ENCODE assay signal across 21 cellular contexts in genomic region chr10:98332623-98333269, GRCh38.
DNase-seq lines count a peak whose midpoint lies in the region; ATAC-seq and TF ChIP-seq lines count a peak whose summit lies in the region.
"Had no signal": no experiment of that assay in that cellular context is flagged by ENCODE, and none has a peak within 500 bp of the region (broad histone marks: within the 10 kb centered on the region; RNA-seq: fewer than 3 reads in every experiment).

No MANE protein-coding gene starts in this region.

- H3K27me3 ChIP-seq in PC-3 (ENCODE audit: low read length) = no peaks in the 10 kb centered on the region
- no peaks in the 10 kb centered on the region for H3K27me3 ChIP-seq in GM23338 (ENCODE audit: insufficient read depth)
- H3K27me3 ChIP-seq: gastrocnemius medialis, upper lobe of right lung had no signal

- H3K9ac ChIP-seq in PC-3 (ENCODE audit: low read length) = no peak overlapping the region

- H3K27ac Mint-ChIP-seq in GM23338 = no peak overlapping the region
- H3K27ac Mint-ChIP-seq in type B pancreatic cell = no peak overlapping the region
- H3K27ac Mint-ChIP-seq: activated naive CD4-positive, alpha-beta T cell treated with anti-CD3 and anti-CD28 coated beads, Interleukin-2, amount 50 U/mL, for 72 hours; activated T-cell treated with anti-CD3 and anti-CD28 coated beads, Interleukin-2, amount 50 U/mL, for 72 hours; stimulated activated naive CD8-positive, alpha-beta T cell treated with anti-CD3 and anti-CD28 coated beads, Interleukin-15, amount 100 ng/mL, for 72 hours had no signal

- intact Hi-C loops in PC-3 (cut with micrococcal nuclease) = loop anchor here (2.0 to 5.0 kb wide), 2 partner anchors 20 to 70 kb away; no protein-coding TSS in a partner anchor

- no TSS peak for BruUV-seq in PC-3 (replicated peaks; lab: Mats Ljungman, UMichigan)

- ATAC-seq in PC-3 (peak; percentile 86), HG03571 (IDR thresholded peaks at IDR 0.05; ENCODE audit: unreplicated experiment) (no peak), GM23338 (no peak)
- ATAC-seq: activated naive CD4-positive, alpha-beta T cell treated with anti-CD3 and anti-CD28 coated beads, Interleukin-2, amount 50 U/mL, for 72 hours; activated T-cell treated with anti-CD3 and anti-CD28 coated beads, Interleukin-2, amount 50 U/mL, for 72 hours; right cardiac atrium; stimulated activated naive CD8-positive, alpha-beta T cell treated with anti-CD3 and anti-CD28 coated beads, Interleukin-15, amount 100 ng/mL, for 72 hours had no signal

- H3K36me3 Mint-ChIP-seq in GM23338 (ENCODE audit: low read depth) = no peaks in the 10 kb centered on the region
- no peaks in the 10 kb centered on the region for H3K36me3 Mint-ChIP-seq in type B pancreatic cell
- H3K36me3 Mint-ChIP-seq: activated naive CD4-positive, alpha-beta T cell treated with anti-CD3 and anti-CD28 coated beads, Interleukin-2, amount 50 U/mL, for 72 hours; CD8-positive, alpha-beta memory T cell had no signal

- no peak for TF ChIP-seq CTCF in PC-3 (conservative IDR thresholded peaks at IDR 0.05; ENCODE audit: low read depth, low read length)
- no peak for TF ChIP-seq CTCF in fibroblast of mammary gland (conservative IDR thresholded peaks at IDR 0.05; ENCODE audit: control insufficient read depth, insufficient read depth, low read depth, low read length)
- no peak for TF ChIP-seq CTCF in GM23338 (conservative IDR thresholded peaks at IDR 0.05; ENCODE audit: low read depth in 2 of 2)
- no peak for TF ChIP-seq CTCF in type B pancreatic cell (conservative IDR thresholded peaks at IDR 0.05)

- CTCF ChIA-PET in PC-3 (lab: Charles Lee) = interaction anchor here (0.6 to 1.2 kb wide), 2 partner anchors 15 to 134 kb away, joined by 4 read pairs; no protein-coding TSS in a partner anchor

- H3K27me3 Mint-ChIP-seq in GM23338 (ENCODE audit: insufficient read depth, low read depth, poor library complexity) = peaks cover 2% of the 10 kb centered on the region
- peaks cover 33% of the 10 kb centered on the region for H3K27me3 Mint-ChIP-seq in type B pancreatic cell

- peak overlapping the region; percentile 52 for H3K27ac ChIP-seq in PC-3 (ENCODE audit: low read length)
- no peak overlapping the region for H3K27ac ChIP-seq in GM23338 (ENCODE audit: low read depth)
- H3K27ac ChIP-seq: gastrocnemius medialis, left ventricle myocardium inferior, SJSA1, upper lobe of right lung had no signal

- no peaks in the 10 kb centered on the region; the same call in 2 of the 3 replicates for H3K9me3 Mint-ChIP-seq in GM23338
- H3K9me3 Mint-ChIP-seq in type B pancreatic cell = no peaks in the 10 kb centered on the region
- H3K9me3 Mint-ChIP-seq: activated naive CD4-positive, alpha-beta T cell treated with anti-CD3 and anti-CD28 coated beads, Interleukin-2, amount 50 U/mL, for 72 hours; activated T-cell treated with anti-CD3 and anti-CD28 coated beads, Interleukin-2, amount 50 U/mL, for 72 hours had no signal

- H3K36me3 ChIP-seq in PC-3 (ENCODE audit: low read depth, low read length) (no peaks in the 10 kb centered on the region), GM23338 (ENCODE audit: insufficient read depth) (no peaks in the 10 kb centered on the region)
- H3K36me3 ChIP-seq: gastrocnemius medialis, left ventricle myocardium inferior, SJSA1, upper lobe of right lung had no signal

- no peak overlapping the region for H2AFZ ChIP-seq in PC-3 (ENCODE audit: low read length)
- H2AFZ ChIP-seq in GM23338 = no peak overlapping the region

- no peak overlapping the region for H3K4me3 ChIP-seq in PC-3 (ENCODE audit: low read length)
- H3K4me3 ChIP-seq in fibroblast of mammary gland (ENCODE audit: control insufficient read depth, low read depth, low read length) = no peak overlapping the region
- H3K4me3 ChIP-seq in GM23338 = no peak overlapping the region
- H3K4me3 ChIP-seq: gastrocnemius medialis, left ventricle myocardium inferior, SJSA1, upper lobe of right lung had no signal

- peak; percentile 28 for DNase-seq in NCI-H748 (lab: John Stamatoyannopoulos, UW; ENCODE audit: unreplicated experiment)
- no peak for DNase-seq in NCI-H748 treated with DMSO at 0.1 percent for 48 hours (lab: John Stamatoyannopoulos, UW)
- peak; percentile 91 for DNase-seq in PC-3
- DNase-seq in fibroblast of mammary gland (ENCODE audit: low read depth) = peak; percentile 9
- no peak for DNase-seq in GM23338 (ENCODE audit: low spot score)
- DNase-seq in type B pancreatic cell (ENCODE audit: extremely low spot score, unreplicated experiment) = no peak
- no peak for DNase-seq in SIG-M5 treated with dmso at 0.1 percent for 504 hours (lab: John Stamatoyannopoulos, UW; ENCODE audit: unreplicated experiment)
- DNase-seq: activated CD4-positive, CD25-positive, alpha-beta regulatory T cell treated with anti-CD3 and anti-CD28 coated beads, Interleukin-2, amount 50 U/mL, for 72 hours; activated CD8-positive, alpha-beta memory T cell treated with anti-CD3 and anti-CD28 coated beads for 24 hours; gastrocnemius medialis; left ventricle myocardium inferior; NCI-H446; right cardiac atrium; T1000; upper lobe of right lung had no signal

- H3K4me1 ChIP-seq in PC-3 (ENCODE audit: insufficient read depth, low read length) (peaks cover 28% of the 10 kb centered on the region), GM23338 (ENCODE audit: insufficient read depth) (no peaks in the 10 kb centered on the region)
- H3K4me1 ChIP-seq: gastrocnemius medialis had no signal

- H3K9me3 ChIP-seq in PC-3 (ENCODE audit: low read length) = no peaks in the 10 kb centered on the region
- H3K9me3 ChIP-seq: gastrocnemius medialis, SJSA1, upper lobe of right lung had no signal

- no peaks in the 10 kb centered on the region for H3K79me2 ChIP-seq in PC-3 (ENCODE audit: low read length)
- no peaks in the 10 kb centered on the region for H3K79me2 ChIP-seq in GM23338 (replicated peaks; ENCODE audit: insufficient read depth)

- H3F3A ChIP-seq in PC-3 (ENCODE audit: low read length, unreplicated experiment) (no peaks in the 10 kb centered on the region), GM23338 (replicated peaks; ENCODE audit: low read depth) (no peaks in the 10 kb centered on the region)

- H3K4me1 Mint-ChIP-seq in GM23338 (peaks cover 4% of the 10 kb centered on the region; the same call in 2 of the 3 replicates), type B pancreatic cell (ENCODE audit: unreplicated experiment) (no peaks in the 10 kb centered on the region)
- H3K4me1 Mint-ChIP-seq: CD8-positive, alpha-beta memory T cell; stimulated activated naive CD8-positive, alpha-beta T cell treated with anti-CD3 and anti-CD28 coated beads, Interleukin-15, amount 100 ng/mL, for 72 hours had no signal

- H3K4me2 ChIP-seq in PC-3 (ENCODE audit: low read length) (peak overlapping the region; percentile 53), GM23338 (no peak overlapping the region)

- H4K20me1 ChIP-seq in PC-3 (ENCODE audit: low read length) (no peaks in the 10 kb centered on the region), GM23338 (replicated peaks; ENCODE audit: insufficient read depth) (no peaks in the 10 kb centered on the region)

- H3K4me3 Mint-ChIP-seq in GM23338 (no peak overlapping the region), type B pancreatic cell (no peak overlapping the region)
- H3K4me3 Mint-ChIP-seq: activated T-cell treated with anti-CD3 and anti-CD28 coated beads, Interleukin-2, amount 50 U/mL, for 72 hours; CD8-positive, alpha-beta memory T cell; stimulated activated naive CD8-positive, alpha-beta T cell treated with anti-CD3 and anti-CD28 coated beads, Interleukin-15, amount 100 ng/mL, for 72 hours had no signal

- POLR2A ChIA-PET in PC-3 (lab: Charles Lee; ENCODE audit: unreplicated experiment) = no interaction called here

- H3K9me2 ChIP-seq in PC-3 (replicated peaks; ENCODE audit: low read length) (no peaks in the 10 kb centered on the region), GM23338 (ENCODE audit: insufficient read depth) (no peaks in the 10 kb centered on the region)

TF ChIP-seq in GM23338, 12 proteins besides CTCF, POLR2A, EP300 and RAD21 (continues in another document):
- TF ChIP-seq CREB1 (CRISPR knock-in tag; IDR thresholded peaks at IDR 0.05; ENCODE audit: low read depth) (no peak), EZH2phosphoT487 (IDR thresholded peaks at IDR 0.05; ENCODE audit: unreplicated experiment) (no peak)

Comparison
In these comparisons a context has a peak if more than half of its experiments do, and no peak if none do; other contexts are left out.
1. DNase-seq: peak in NCI-H748 (single experiment), PC-3 (single experiment) and fibroblast of mammary gland (single experiment); none in NCI-H748 treated with DMSO at 0.1 percent for 48 hours (single experiment), GM23338 (single experiment), type B pancreatic cell (single experiment) and SIG-M5 treated with dmso at 0.1 percent for 504 hours (single experiment).